In genomic region chr4:72858328-72858727, GRCh38 we compare ENCODE assay signal across 17 cellular contexts.
DNase-seq lines count a peak whose midpoint lies in the region; ATAC-seq, FAIRE-seq and TF ChIP-seq lines count a peak whose summit lies in the region.
"Had no signal": no experiment of that assay in that cellular context is flagged by ENCODE, and none has a peak within 500 bp of the region (broad histone marks: within the 10 kb centered on the region; RNA-seq: fewer than 3 reads in every experiment).

No MANE protein-coding gene starts in this region.

- peak; percentile 98 for ATAC-seq in omental fat pad (ENCODE audit: low FRiP score)
- ATAC-seq: K562 had no signal

- TF ChIP-seq CTCF in cardiac fibroblast (IDR thresholded peaks at IDR 0.05; ENCODE audit: low read depth, low read length) (no peak), omental fat pad (IDR thresholded peaks at IDR 0.05) (no peak), mesothelial cell of epicardium (IDR thresholded peaks at IDR 0.05; ENCODE audit: unreplicated experiment) (no peak)

- DNase-seq in Caki2 (ENCODE audit: low read depth) (peak; percentile 50), HTR-8/SVneo (ENCODE audit: insufficient read length, low spot score) (peak; percentile 17), cardiac fibroblast (ENCODE audit: low read depth in 2 of 2) (peak; percentile 58 to 95), omental fat pad (ENCODE audit: low spot score) (no peak), immature natural killer cell (no peak), mesothelial cell of epicardium (ENCODE audit: low spot score in 2 of 2, unreplicated experiment in 2 of 2) (no peak), GM19238 (ENCODE audit: insufficient read length, low spot score) (no peak)
- no peak for DNase-seq in NK-92 treated with Interleukin-12 subunit alpha and Interleukin-12 subunit beta, amount 100 ng/mL, for 24 hours (lab: John Stamatoyannopoulos, UW)
- DNase-seq: endodermal cell, NCI-H1694 treated with DMSO at 0.1 percent for 48 hours, NCI-H774, sigmoid colon, testis, WERI-Rb-1 had no signal

- no peak overlapping the region for H3K27ac Mint-ChIP-seq in immature natural killer cell
- H3K27ac Mint-ChIP-seq in mesothelial cell of epicardium, result no peak overlapping the region
- H3K27ac Mint-ChIP-seq: endodermal cell had no signal

- in situ Hi-C loops in Caki2 (cut with HindIII; ENCODE audit: low pct_unique_long_range_greater_than_20kb, low sequenced_read_pairs), result no loop called here

- H3K9me3 Mint-ChIP-seq in immature natural killer cell (peaks cover 0 to 10% (median 4%) of the 10 kb centered on the region in 6 donors), mesothelial cell of epicardium (no peaks in the 10 kb centered on the region)
- H3K9me3 Mint-ChIP-seq: endodermal cell had no signal

- H3K27me3 Mint-ChIP-seq in immature natural killer cell (ENCODE audit: low read depth in 3 of 3) (peaks cover 0 to 2% (median 2%) of the 10 kb centered on the region in 3 donors), mesothelial cell of epicardium (ENCODE audit: low read depth) (no peaks in the 10 kb centered on the region)

- H3K36me3 Mint-ChIP-seq in immature natural killer cell (no peaks in the 10 kb centered on the region), mesothelial cell of epicardium (no peaks in the 10 kb centered on the region)

- H3K4me1 Mint-ChIP-seq in immature natural killer cell (no peaks in the 10 kb centered on the region), mesothelial cell of epicardium (no peaks in the 10 kb centered on the region)
- H3K4me1 Mint-ChIP-seq: endodermal cell had no signal

- H3K4me3 Mint-ChIP-seq in immature natural killer cell, result no peak overlapping the region
- H3K4me3 Mint-ChIP-seq in mesothelial cell of epicardium, result no peak overlapping the region
- H3K4me3 Mint-ChIP-seq: endodermal cell had no signal

- no peak for FAIRE-seq in HTR-8/SVneo (lab: Jason Lieb, UNC)
- FAIRE-seq: GM12891, K562 had no signal

- no peak overlapping the region for H3K4me3 ChIP-seq in cardiac fibroblast (replicated peaks in 1 of 2; ENCODE audit: low read depth in 2 of 2, low read length in 2 of 2)
- H3K4me3 ChIP-seq: HAP-1, K562, sigmoid colon, testis had no signal

Comparison
In these comparisons a context has a peak if more than half of its experiments do, and no peak if none do; other contexts are left out.
1. DNase-seq: peak in Caki2 (single experiment), HTR-8/SVneo (single experiment) and cardiac fibroblast (2 of 2); none in omental fat pad (single experiment), NK-92 treated with Interleukin-12 subunit alpha and Interleukin-12 subunit beta, amount 100 ng/mL, for 24 hours (single experiment), immature natural killer cell (0 of 3), mesothelial cell of epicardium (0 of 2) and GM19238 (single experiment).